8 cellular contexts compared by ENCODE assay signal in the genomic region with DNA sequence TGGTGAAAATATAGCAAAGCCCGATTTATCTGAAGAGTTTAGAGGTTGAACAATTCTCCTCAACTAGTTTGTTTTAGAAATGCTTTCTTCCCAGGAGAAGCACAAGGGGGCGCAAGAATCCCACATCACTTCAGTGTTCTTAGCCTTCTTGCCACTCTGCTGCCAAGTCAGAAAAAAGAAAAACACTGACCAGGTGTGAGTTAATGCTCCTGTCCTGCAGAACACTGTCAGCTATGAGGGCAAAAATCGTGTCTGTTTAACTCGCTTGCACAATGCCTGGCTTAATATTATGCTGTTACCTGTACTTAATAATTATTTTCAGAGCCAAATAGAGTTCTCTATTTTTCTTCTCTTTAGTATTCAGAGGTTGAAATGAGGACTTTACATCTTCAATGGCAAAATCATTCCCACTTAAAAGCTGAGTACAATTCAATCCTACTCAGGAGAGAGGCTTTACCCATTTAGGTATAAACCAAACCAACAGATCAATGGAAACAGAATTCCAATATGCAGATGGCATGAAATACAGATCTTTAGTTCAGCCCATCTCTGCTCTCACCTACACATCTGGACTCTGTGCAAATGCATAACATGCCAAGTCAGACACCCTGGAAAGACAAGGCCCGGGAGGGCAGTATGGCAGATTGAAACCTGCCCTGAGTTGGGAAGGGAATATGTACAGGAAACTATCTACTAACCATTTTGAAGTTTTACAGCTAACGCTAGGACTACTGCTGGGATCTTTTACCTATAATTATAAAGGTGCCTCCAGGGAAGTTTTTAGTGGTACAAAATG.
A peak's percentile ranks its signal among the peaks of the same experiment; 100 is the strongest.
DNase-seq lines count a peak whose midpoint lies in the region; ATAC-seq and TF ChIP-seq lines count a peak whose summit lies in the region.

No MANE protein-coding gene starts in this region.

- TF ChIP-seq CTCF in LNCAP (IDR thresholded peaks at IDR 0.05): peak; percentile 70
- peak; percentile 77 to 89 (median 85) for TF ChIP-seq CTCF in ovary (IDR thresholded peaks at IDR 0.05)
- peak; percentile 54 to 80 (median 67) for TF ChIP-seq CTCF in tibial nerve (IDR thresholded peaks at IDR 0.05)

- ATAC-seq in HG03097 (IDR thresholded peaks at IDR 0.05; ENCODE audit: low FRiP score, unreplicated experiment): no peak

- no peaks in the 10 kb centered on the region for H3K27me3 ChIP-seq in SJCRH30
- no peaks in the 10 kb centered on the region for H3K27me3 ChIP-seq in ovary
- no peaks in the 10 kb centered on the region for H3K27me3 ChIP-seq in tibial nerve

- TF ChIP-seq POLR2A in ovary (IDR thresholded peaks at IDR 0.05): no peak
- no peak for TF ChIP-seq POLR2A in tibial nerve (IDR thresholded peaks at IDR 0.05)

- DNase-seq in DMS 273 treated with DMSO at 0.1 percent for 48 hours (lab: John Stamatoyannopoulos, UW): peak; percentile 38
- DNase-seq in SJCRH30: peak; percentile 48 to 83
- DNase-seq in activated gamma-delta T cell treated with anti-CD3 and anti-CD28 coated beads, Interleukin-2, amount 50 U/mL, for 16 hours (ENCODE audit: low read depth): peak; percentile 64
- peak; percentile 46 for DNase-seq in foreskin melanocyte
- peak in 4 of 5 donors; percentile 60 to 83 (median 72) for DNase-seq in ovary
- peak in 1 of 2 donors; percentile 77 for DNase-seq in tibial nerve (ENCODE audit: low spot score in 2 of 2)

- H3K27ac ChIP-seq in SJCRH30 (no peak overlapping the region), ovary (no peak overlapping the region), tibial nerve (peak overlapping the region; percentile 34 to 96 (median 86))

- H3K4me1 ChIP-seq in SJCRH30 (no peaks in the 10 kb centered on the region), ovary (ENCODE audit: insufficient read depth) (peaks cover 5% of the 10 kb centered on the region), tibial nerve (peaks cover 3 to 73% (median 53%) of the 10 kb centered on the region in 4 donors)

- 20 to 25% (median 22%) methylated on average over 6 of the region's 6 CpGs for WGBS in ovary, 3 donors
- 24 to 28% methylated on average over 6 of the region's 6 CpGs for WGBS in tibial nerve, 2 donors

- H3K4me3 ChIP-seq in SJCRH30 (no peak overlapping the region), ovary (no peak overlapping the region), tibial nerve (no peak overlapping the region)

- intact Hi-C loops in ovary (cut with DNase I): loop anchor here (2.0 to 10.0 kb wide), 4 partner anchors 59 to 153 kb away; partner anchors contain the start of genes ARMC12 (in 1 of the 4) and FKBP5 (in 1 of the 4)

- H3K9me3 ChIP-seq in SJCRH30 (replicated peaks) (no peaks in the 10 kb centered on the region), ovary (no peaks in the 10 kb centered on the region), tibial nerve (no peaks in the 10 kb centered on the region)

- TF ChIP-seq EP300 in ovary (IDR thresholded peaks at IDR 0.05) (no peak), tibial nerve (IDR thresholded peaks at IDR 0.05) (peak in 1 of 2 donors; percentile 74)

- H3K36me3 ChIP-seq in SJCRH30 (no peaks in the 10 kb centered on the region), ovary (no peaks in the 10 kb centered on the region), tibial nerve (peaks cover 0 to 82% (median 11%) of the 10 kb centered on the region in 3 donors)

Comparison
In these comparisons a context has a peak if more than half of its experiments do, and no peak if none do; other contexts are left out.
1. H3K27ac ChIP-seq: peak in tibial nerve (4 of 4); none in SJCRH30 (single experiment) and ovary (0 of 2).
2. Peak in every context shown above with its lines, with median percentiles within 50 percentile points of each other: CTCF ChIP-seq.